ENCODE assay signal across 22 cellular contexts in the genomic region with DNA sequence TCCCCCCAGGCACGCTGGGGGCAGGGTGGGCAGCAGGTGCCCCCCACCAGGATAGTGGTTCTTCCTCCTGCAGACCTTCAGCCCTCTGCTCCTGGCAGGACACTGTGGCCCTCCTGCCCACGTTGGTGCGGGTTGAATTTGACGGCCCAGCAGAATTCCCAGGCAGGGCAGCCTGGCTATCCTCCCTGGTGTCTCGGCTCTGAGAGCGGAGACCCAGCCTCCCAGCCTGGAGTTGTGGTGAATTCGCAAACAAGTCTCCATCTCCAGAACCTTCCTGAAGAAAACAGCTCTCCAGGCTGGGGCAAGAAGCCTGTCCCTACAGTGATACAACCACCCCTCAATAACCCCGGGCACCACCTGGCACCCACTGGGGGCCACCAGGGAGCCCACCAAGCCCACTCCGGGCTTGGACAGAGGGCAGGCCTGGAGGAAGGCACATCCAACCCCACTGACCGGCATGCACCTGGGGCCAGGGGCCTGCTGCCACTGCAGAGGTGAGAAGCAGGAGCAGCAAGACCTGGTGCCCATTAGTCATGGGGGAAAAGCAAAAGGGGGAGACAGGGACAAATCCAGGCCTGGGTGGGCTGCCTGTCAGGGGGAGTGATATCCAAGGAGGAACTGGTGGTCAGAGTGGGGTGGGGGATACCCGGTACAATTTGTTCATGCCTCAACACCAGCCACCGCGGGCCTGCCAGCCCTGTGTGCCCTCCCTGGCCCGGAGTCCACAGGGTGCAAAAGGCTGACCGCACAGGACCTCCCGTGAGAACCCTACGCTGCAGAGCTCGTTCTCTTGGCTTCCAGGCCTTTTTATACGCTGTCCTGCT.
"Had no signal": no experiment of that assay in that cellular context is flagged by ENCODE, and none has a peak within 500 bp of the region (broad histone marks: within the 10 kb centered on the region; RNA-seq: fewer than 3 reads in every experiment).

No MANE protein-coding gene starts in this region.

- H3K27me3 Mint-ChIP-seq: stimulated activated naive CD8-positive, alpha-beta T cell treated with anti-CD3 and anti-CD28 coated beads, Interleukin-15, Interleukin-2, amounts not matched to agents 100 ng/mL and 50 ng/mL, for 24 hours had no signal

- H3K36me3 ChIP-seq: colonic mucosa had no signal

- H3K9me3 Mint-ChIP-seq: activated naive CD4-positive, alpha-beta T cell treated with anti-CD3 and anti-CD28 coated beads, Interleukin-2, amount 50 U/mL, for 72 hours; activated T-cell treated with anti-CD3 and anti-CD28 coated beads, Interleukin-2, amount 50 U/mL, for 72 hours; immature natural killer cell; mesothelial cell of epicardium; stimulated activated naive CD8-positive, alpha-beta T cell treated with anti-CD3 and anti-CD28 coated beads, Interleukin-15, Interleukin-2, amounts not matched to agents 100 ng/mL and 50 ng/mL, for 24 hours; T-helper 1 cell treated with Interleukin-12 subunit alpha and Interleukin-12 subunit beta and Interleukin-4 antibody, amounts not matched to agents 30 μg/mL and 1 μg/mL, for 36 hours; WTC11 had no signal

- H3K9me3 ChIP-seq: colonic mucosa, esophagus squamous epithelium, thoracic aorta had no signal

- DNase-seq: activated CD4-positive, alpha-beta T cell treated with anti-CD3 and anti-CD28 coated beads for 48 hours; activated CD8-positive, alpha-beta memory T cell treated with anti-CD3 and anti-CD28 coated beads, Interleukin-2, amount 50 U/mL, for 48 hours; activated CD8-positive, alpha-beta T cell treated with anti-CD3 and anti-CD28 coated beads, Interleukin-2, amount 10 ng/mL, durations not matched to agents 7 days and 5 days; activated gamma-delta T cell; activated T-cell treated with anti-CD3 and anti-CD28 coated beads, Interleukin-2, amount 50 U/mL, for 72 hours; caudate nucleus; colonic mucosa; effector CD8-positive, alpha-beta T cell; esophagus squamous epithelium; glutamatergic neuron; immature natural killer cell; retina; small intestine; stimulated activated CD4-positive, alpha-beta T cell treated with anti-CD3 and anti-CD28 coated beads, Interleukin-4, amount 100 ng/mL, for 4 hours; stimulated activated CD8-positive, alpha-beta memory T cell treated with anti-CD3 and anti-CD28 coated beads, Interleukin-4, amount 100 ng/mL, for 48 hours had no signal

- H3K4me3 Mint-ChIP-seq: activated CD8-positive, alpha-beta T cell treated with anti-CD3 and anti-CD28 coated beads, Interleukin-2, amount 10 ng/mL, durations not matched to agents 7 days and 5 days; activated T-cell treated with anti-CD3 and anti-CD28 coated beads, Interleukin-2, amount 50 U/mL, for 72 hours; mesothelial cell of epicardium; stimulated activated naive CD8-positive, alpha-beta T cell treated with anti-CD3 and anti-CD28 coated beads, Interleukin-15, Interleukin-2, amounts not matched to agents 100 ng/mL and 50 ng/mL, for 24 hours; T-helper 1 cell treated with Interleukin-12 subunit alpha and Interleukin-12 subunit beta and Interleukin-4 antibody, amounts not matched to agents 30 μg/mL and 1 μg/mL, for 36 hours; WTC11 had no signal

- ATAC-seq: activated CD8-positive, alpha-beta T cell treated with anti-CD3 and anti-CD28 coated beads, Interleukin-2, amount 10 ng/mL, durations not matched to agents 7 days and 5 days; activated naive CD4-positive, alpha-beta T cell treated with anti-CD3 and anti-CD28 coated beads, Interleukin-2, amount 50 U/mL, for 72 hours; activated T-cell treated with anti-CD3 and anti-CD28 coated beads, Interleukin-2, amount 50 U/mL, for 72 hours; WTC11 had no signal

- H3K27me3 ChIP-seq: colonic mucosa, esophagus squamous epithelium had no signal

- H3K4me3 ChIP-seq: colonic mucosa, esophagus squamous epithelium, lung, thoracic aorta had no signal

- H3K27ac ChIP-seq: colonic mucosa, thoracic aorta had no signal

- H3K36me3 Mint-ChIP-seq: immature natural killer cell, WTC11 had no signal

- H3K27ac Mint-ChIP-seq: activated CD8-positive, alpha-beta T cell treated with anti-CD3 and anti-CD28 coated beads, Interleukin-2, amount 10 ng/mL, durations not matched to agents 7 days and 5 days; activated T-cell treated with anti-CD3 and anti-CD28 coated beads, Interleukin-2, amount 50 U/mL, for 72 hours; mesothelial cell of epicardium; stimulated activated naive CD8-positive, alpha-beta T cell treated with anti-CD3 and anti-CD28 coated beads, Interleukin-15, Interleukin-2, amounts not matched to agents 100 ng/mL and 50 ng/mL, for 24 hours; T-helper 1 cell treated with Interleukin-12 subunit alpha and Interleukin-12 subunit beta and Interleukin-4 antibody, amounts not matched to agents 30 μg/mL and 1 μg/mL, for 36 hours; WTC11 had no signal
